ENCODE assay signal across 25 cellular contexts in the genomic region with DNA sequence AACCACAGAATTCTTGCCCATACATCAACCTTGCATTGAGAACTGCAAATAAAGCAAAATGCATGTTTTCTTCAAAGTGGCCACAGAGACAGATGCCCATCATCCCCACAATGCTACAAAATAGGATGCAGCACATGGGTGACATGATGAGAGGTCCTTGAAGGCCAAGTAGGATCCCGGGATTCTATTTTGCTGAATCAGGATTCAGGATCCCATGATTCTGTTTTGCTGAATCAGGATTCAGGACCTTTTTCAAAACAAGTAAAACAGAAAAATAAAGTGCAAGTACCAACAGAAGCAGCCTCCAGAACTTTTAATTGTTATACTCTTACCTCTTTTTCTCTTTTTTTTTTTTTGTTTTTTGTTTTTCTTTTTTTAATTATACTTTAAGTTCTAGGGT.
DNase-seq lines count a peak whose midpoint lies in the region; ATAC-seq, FAIRE-seq and TF ChIP-seq lines count a peak whose summit lies in the region.
"Had no signal": no experiment of that assay in that cellular context is flagged by ENCODE, and none has a peak within 500 bp of the region (broad histone marks: within the 10 kb centered on the region; RNA-seq: fewer than 3 reads in every experiment).

No MANE protein-coding gene starts in this region.

- H2BK20ac ChIP-seq in H1 (ENCODE audit: low read length): no peak overlapping the region

- no peaks in the 10 kb centered on the region for H3K23me2 ChIP-seq in H1 (ENCODE audit: low read depth, low read length)

- no peak overlapping the region for H3K23ac ChIP-seq in H1 (ENCODE audit: insufficient read length)

- H3K79me1 ChIP-seq in H1 (ENCODE audit: low read depth, low read length): no peaks in the 10 kb centered on the region

- in situ Hi-C loops in HepG2 (cut with HindIII; ENCODE audit: extremely low pct_ligation_motif_present, low pct_unique_long_range_greater_than_20kb): no loop called here

- CTCF ChIA-PET in HepG2 (lab: Yijun Ruan, JAX; ENCODE audit: low intra/inter-chr PET ratio, low total read pairs): no interaction called here
- CTCF ChIA-PET in H1 (lab: Charles Lee; ENCODE audit: partially characterized antibody): interaction anchor here (1.0 to 1.8 kb wide), 4 partner anchors 8 to 184 kb away, joined by 3 to 7 read pairs (median 4); no protein-coding TSS in a partner anchor

- no peak overlapping the region for H4K91ac ChIP-seq in H1 (replicated peaks; ENCODE audit: insufficient read length, low read length)

- H3K4me2 ChIP-seq in HepG2 (ENCODE audit: low read depth, low read length) (no peak overlapping the region), KMS-11 (no peak overlapping the region), H1 (ENCODE audit: insufficient read depth in 1 of 2, low read depth in 2 of 2, low read length in 2 of 2) (no peak overlapping the region)
- H3K4me2 ChIP-seq: BLaER1 had no signal

- TF ChIP-seq RAD21 in HepG2 (CRISPR knock-in tag; IDR thresholded peaks at IDR 0.05): no peak
- no peak for TF ChIP-seq RAD21 in H1 (IDR thresholded peaks at IDR 0.05 in 1 of 2, conservative IDR thresholded peaks at IDR 0.05 in 1 of 2; ENCODE audit: low read depth in 2 of 2, low read length in 2 of 2)

- no peaks in the 10 kb centered on the region for H4K20me1 ChIP-seq in HepG2 (ENCODE audit: insufficient read depth, low read length)
- H4K20me1 ChIP-seq in KMS-11 (ENCODE audit: insufficient read depth): no peaks in the 10 kb centered on the region
- H4K20me1 ChIP-seq in H1 (replicated peaks in 1 of 2; ENCODE audit: control insufficient read depth in 1 of 2, insufficient read depth in 2 of 2, low read length in 2 of 2): no peaks in the 10 kb centered on the region
- H4K20me1 ChIP-seq: BLaER1 had no signal

- intact Hi-C loops in HepG2 (cut with micrococcal nuclease; ENCODE audit: unreplicated experiment): no loop called here
- intact Hi-C loops in right lobe of liver (cut with DNase I): no loop called here

- H3K27me3 ChIP-seq in HepG2 (ENCODE audit: control insufficient read depth in 1 of 2, insufficient read depth in 2 of 2, low read length in 2 of 2) (no peaks in the 10 kb centered on the region; a peak in 1 of 5 replicates), right lobe of liver (no peaks in the 10 kb centered on the region), KMS-11 (ENCODE audit: insufficient read depth, low read depth) (no peaks in the 10 kb centered on the region), H1 (replicated peaks in 1 of 4; ENCODE audit: control insufficient read depth in 3 of 4, extremely low read depth in 1 of 4, insufficient read depth in 3 of 4, low read length in 3 of 4) (no peaks in the 10 kb centered on the region)
- H3K27me3 ChIP-seq: BLaER1 had no signal

- H3K36me3 ChIP-seq in HepG2 (replicated peaks in 1 of 2; ENCODE audit: control insufficient read depth in 1 of 2, insufficient read depth in 2 of 2, low read length in 2 of 2) (no peaks in the 10 kb centered on the region), right lobe of liver (no peaks in the 10 kb centered on the region), KMS-11 (ENCODE audit: insufficient read depth) (no peaks in the 10 kb centered on the region), H1 (ENCODE audit: control insufficient read depth in 2 of 4, insufficient read depth in 4 of 4, low read length in 3 of 4) (no peaks in the 10 kb centered on the region)
- H3K36me3 ChIP-seq: BE2C, BLaER1 had no signal

- H3K14ac ChIP-seq in H1 (ENCODE audit: insufficient read length): no peak overlapping the region

- H3K27ac ChIP-seq in HepG2 (ENCODE audit: extremely low read length, insufficient read depth, low read length) (no peak overlapping the region), right lobe of liver (no peak overlapping the region), KMS-11 (no peak overlapping the region), H1 (ENCODE audit: low read depth, low read length) (no peak overlapping the region)
- H3K27ac ChIP-seq: 22Rv1, BLaER1 had no signal

- H3K4me3 ChIP-seq in HepG2 (replicated peaks in 1 of 3; ENCODE audit: insufficient read depth in 1 of 3, low read depth in 2 of 3, low read length in 3 of 3) (no peak overlapping the region), right lobe of liver (no peak overlapping the region), KMS-11 (IDR thresholded peaks at IDR 0.05; ENCODE audit: insufficient read depth, low read depth, low read length) (no peak overlapping the region), H1 (ENCODE audit: extremely low read depth in 1 of 4, insufficient read depth in 2 of 4, low read depth in 3 of 4, low read length in 4 of 4) (no peak overlapping the region)
- H3K4me3 ChIP-seq: BLaER1 had no signal

- TF ChIP-seq EP300 in HepG2 (IDR thresholded peaks at IDR 0.05; ENCODE audit: low read depth in 2 of 2, low read length in 2 of 2) (no peak), HepG2 (CRISPR knock-in tag; IDR thresholded peaks at IDR 0.05; ENCODE audit: borderline replicate concordance) (no peak), H1 (IDR thresholded peaks at IDR 0.05; ENCODE audit: borderline replicate concordance in 1 of 2, low read depth in 2 of 2, low read length in 2 of 2) (no peak)

- no peak overlapping the region for H4K8ac ChIP-seq in H1 (ENCODE audit: extremely low read depth, insufficient read depth, low read length)

- H3K4me1 ChIP-seq in HepG2 (ENCODE audit: insufficient read depth, low read length) (no peaks in the 10 kb centered on the region), right lobe of liver (no peaks in the 10 kb centered on the region), KMS-11 (ENCODE audit: low read depth, poor library complexity, severe bottlenecking) (no peaks in the 10 kb centered on the region), H1 (replicated peaks in 1 of 4; ENCODE audit: control insufficient read depth in 3 of 4, insufficient read depth in 4 of 4, low read length in 3 of 4) (peaks cover 0 to 3% (median 0%) of the 10 kb centered on the region in 4 experiments; a peak in 2 of 7 replicates)
- H3K4me1 ChIP-seq: BE2C, BLaER1 had no signal

- H2BK5ac ChIP-seq in H1 (ENCODE audit: low read depth, low read length): no peak overlapping the region

- ATAC-seq in HepG2 (no peak), right lobe of liver (no peak), SK-N-SH treated with all-trans-retinoic acid at 6 μM for 48 hours (no peak)

- H3K9ac ChIP-seq in HepG2 (ENCODE audit: insufficient read depth, low read depth, low read length) (no peak overlapping the region), KMS-11 (no peak overlapping the region), H1 (replicated peaks in 1 of 4; ENCODE audit: extremely low read depth in 1 of 4, low read depth in 3 of 4, low read length in 3 of 4) (no peak overlapping the region)
- H3K9ac ChIP-seq: BLaER1 had no signal

- POLR2A ChIA-PET in HepG2 (lab: Yijun Ruan, JAX): no interaction called here
- POLR2A ChIA-PET in H1 (lab: Charles Lee; ENCODE audit: partially characterized antibody): no interaction called here

- H3K9me3 ChIP-seq in HepG2 (ENCODE audit: low read length): no peaks in the 10 kb centered on the region
- no peaks in the 10 kb centered on the region for H3K9me3 ChIP-seq in right lobe of liver
- no peaks in the 10 kb centered on the region for H3K9me3 ChIP-seq in H1 (ENCODE audit: insufficient read depth in 2 of 2, low read depth in 1 of 2, low read length in 1 of 2)
- H3K9me3 ChIP-seq: BE2C, BLaER1 had no signal

- FAIRE-seq in HepG2 (lab: Jason Lieb, UNC) (no peak), H1 (lab: Jason Lieb, UNC) (no peak)
- FAIRE-seq: GM12891, GM19239 had no signal

- H3K18ac ChIP-seq in H1 (ENCODE audit: extremely low read depth, low read length): no peak overlapping the region

- no peak overlapping the region for H2AK5ac ChIP-seq in H1 (ENCODE audit: low read depth, low read length)

- no peak for DNase-seq in HepG2 (ENCODE audit: low spot score)
- DNase-seq in right lobe of liver: no peak
- no peak for DNase-seq in H1 (ENCODE audit: low read depth in 1 of 2, low spot score in 2 of 2)
- DNase-seq in NCI-H1436 (lab: John Stamatoyannopoulos, UW): no peak
- DNase-seq in NCI-H69 (lab: John Stamatoyannopoulos, UW): no peak
- DNase-seq: ACHN; BE2C; C1 segment of cervical spinal cord; CD4-positive, alpha-beta memory T cell; CD4-positive, CD25-positive, alpha-beta regulatory T cell; CD8-positive, alpha-beta memory T cell; COR-L47; DMS 273 treated with DMSO at 0.1 percent for 48 hours; DMS153; DMS53; DMS79; DND-41; EL; GDM1 had no signal

- H3K79me2 ChIP-seq in HepG2 (ENCODE audit: insufficient read depth, low read length) (no peaks in the 10 kb centered on the region), KMS-11 (ENCODE audit: insufficient read depth, low read depth) (no peaks in the 10 kb centered on the region), H1 (ENCODE audit: control insufficient read depth in 1 of 2, insufficient read depth in 2 of 2, low read length in 2 of 2) (no peaks in the 10 kb centered on the region)

- no peak overlapping the region for H2AFZ ChIP-seq in HepG2 (ENCODE audit: low read length)
- peak overlapping the region; percentile 14; the same call in 1 of the 2 replicates for H2AFZ ChIP-seq in KMS-11 (ENCODE audit: low read depth)
- no peak overlapping the region for H2AFZ ChIP-seq in H1 (ENCODE audit: low read length)

- WGBS in HepG2 (ENCODE audit: low lambda C conversion rate): 40% methylated on average over 1 of the region's 1 CpG
- 67% methylated on average over 1 of the region's 1 CpG for WGBS in right lobe of liver (ENCODE audit: insufficient coverage, low coverage, low lambda C conversion rate, missing lambda C conversion rate)
- 88% methylated on average over 1 of the region's 1 CpG; no CpG with 5 or more reads in 1 of the 2 experiments for WGBS in H1 (ENCODE audit: extremely low coverage in 1 of 2, insufficient coverage in 1 of 2, insufficient read length in 1 of 2, insufficient replicate concordance in 2 of 2, low coverage in 1 of 2, low lambda C conversion rate in 2 of 2, missing lambda C conversion rate in 1 of 2), 2 experiments

- H2BK15ac ChIP-seq in H1 (ENCODE audit: low read length): no peak overlapping the region

- no peak overlapping the region for H2BK12ac ChIP-seq in H1 (ENCODE audit: low read depth, low read length)

- no peak overlapping the region for H3K56ac ChIP-seq in H1 (replicated peaks; ENCODE audit: insufficient read length, low read depth, low read length)

- TF ChIP-seq POLR2A in HepG2 (IDR thresholded peaks at IDR 0.05; ENCODE audit: insufficient read depth in 1 of 2, low read depth in 2 of 2, low read length in 2 of 2): no peak
- no peak for TF ChIP-seq POLR2A in right lobe of liver (IDR thresholded peaks at IDR 0.05)
- no peak for TF ChIP-seq POLR2A in H1 (IDR thresholded peaks at IDR 0.05; ENCODE audit: control extremely low read depth in 1 of 2, low read depth in 2 of 2, low read length in 2 of 2)

- no peak overlapping the region for H3K4ac ChIP-seq in H1 (replicated peaks; ENCODE audit: insufficient read length, low read depth, low read length)

- no peak overlapping the region for H2BK120ac ChIP-seq in H1 (replicated peaks; ENCODE audit: low read depth, low read length)

- BruUV-seq in HepG2 (replicated peaks; lab: Mats Ljungman, UMichigan): no TSS peak

- no peak for TF ChIP-seq CTCF in HepG2 (CRISPR knock-in tag; IDR thresholded peaks at IDR 0.05)
- TF ChIP-seq CTCF in right lobe of liver (IDR thresholded peaks at IDR 0.05): no peak
- TF ChIP-seq CTCF in KMS-11 (conservative IDR thresholded peaks at IDR 0.05; ENCODE audit: low read depth, low read length): no peak
- no peak for TF ChIP-seq CTCF in H1 (IDR thresholded peaks at IDR 0.05; ENCODE audit: control extremely low read depth in 1 of 3, insufficient read depth in 1 of 3, low read depth in 1 of 3, low read length in 3 of 3)

- no peak overlapping the region for H4K5ac ChIP-seq in H1 (ENCODE audit: insufficient read length, low read depth, low read length)

Comparison
In these comparisons a context has a peak if more than half of its experiments do, and no peak if none do; other contexts are left out.
1. Of the 41 proteins assayed by ChIP-seq in both HepG2 and H1: peak only in HepG2: none; only in H1: none; in both: MAFK; in neither: 40.